ENCODE assay signal across 13 cellular contexts in the genomic region with DNA sequence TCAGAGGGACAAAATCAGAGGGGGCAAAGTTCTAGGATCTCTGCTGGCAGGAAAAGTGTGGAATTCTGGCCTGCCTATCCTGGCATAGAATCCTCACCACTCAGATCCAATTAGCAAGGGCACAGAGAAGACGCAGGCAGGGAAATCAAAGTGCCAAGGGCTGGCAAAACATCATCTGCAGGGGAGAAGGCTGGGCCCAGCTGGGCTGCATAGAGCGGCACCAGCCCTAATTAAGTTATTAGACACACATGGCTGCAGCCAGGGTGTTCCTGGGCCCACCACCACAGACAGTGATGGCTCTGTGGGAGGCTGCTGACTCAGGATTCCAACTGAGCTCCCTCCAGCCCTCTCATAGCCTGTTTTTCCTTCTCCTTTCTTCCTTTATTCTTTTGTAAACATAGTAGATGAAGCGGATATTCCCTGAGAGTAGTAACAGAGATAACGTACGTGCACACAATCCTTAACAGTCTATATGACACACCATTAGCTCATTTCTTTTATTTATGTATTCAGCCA.
DNase-seq lines count a peak whose midpoint lies in the region; ATAC-seq and TF ChIP-seq lines count a peak whose summit lies in the region.
"Had no signal": no experiment of that assay in that cellular context is flagged by ENCODE, and none has a peak within 500 bp of the region (broad histone marks: within the 10 kb centered on the region; RNA-seq: fewer than 3 reads in every experiment).

No MANE protein-coding gene starts in this region.

- CTCF ChIA-PET in A673 (lab: Charles Lee) = no interaction called here
- CTCF ChIA-PET in PC-3 (lab: Charles Lee) = no interaction called here

- H3K4me1 ChIP-seq in A673 (ENCODE audit: insufficient read depth, low read length, poor library complexity, severe bottlenecking) (peaks cover 20% of the 10 kb centered on the region), PC-3 (ENCODE audit: insufficient read depth, low read length) (no peaks in the 10 kb centered on the region)

- H4K20me1 ChIP-seq in PC-3 (ENCODE audit: low read length) = no peaks in the 10 kb centered on the region

- intact Hi-C loops in A673 (cut with micrococcal nuclease; ENCODE audit: unreplicated experiment) = no loop called here
- intact Hi-C loops in PC-3 (cut with micrococcal nuclease) = no loop called here

- peak; percentile 90 for DNase-seq in A673 (ENCODE audit: low spot score)
- DNase-seq in NCI-H1105 treated with DMSO at 0.1 percent for 48 hours (lab: John Stamatoyannopoulos, UW) = peak; percentile 61
- peak; percentile 78 for DNase-seq in WERI-Rb-1
- peak; percentile 32 for DNase-seq in left kidney (ENCODE audit: low read depth, low spot score)
- DNase-seq in Kasumi-1 (lab: John Stamatoyannopoulos, UW) = no peak
- DNase-seq in GM19238 (ENCODE audit: insufficient read length, low spot score) = no peak
- DNase-seq in PC-3 = no peak
- no peak for DNase-seq in activated gamma-delta T cell treated with Interleukin-2 at 50 U/mL for 16 hours
- DNase-seq: activated B cell treated with CpG ODN at 0.5 μM for 24 hours; activated CD8-positive, alpha-beta memory T cell treated with anti-CD3 and anti-CD28 coated beads, Interleukin-2, amount 10 ng/mL, durations not matched to agents 7 days and 5 days; mammary epithelial cell; T-helper 1 cell had no signal

- no peak overlapping the region for H3K4me2 ChIP-seq in PC-3 (ENCODE audit: low read length)

- H3K9me2 ChIP-seq in PC-3 (replicated peaks; ENCODE audit: low read length) = no peaks in the 10 kb centered on the region

- POLR2A ChIA-PET in A673 (lab: Charles Lee; ENCODE audit: low non-redundant PET) (interaction anchor here (0.6 kb wide), 1 partner anchor 10 kb away, joined by 3 read pairs; no protein-coding TSS in a partner anchor), PC-3 (lab: Charles Lee; ENCODE audit: unreplicated experiment) (no interaction called here)

- TF ChIP-seq CTCF in A673 (conservative IDR thresholded peaks at IDR 0.05; ENCODE audit: low read depth, low read length) = no peak
- TF ChIP-seq CTCF in WERI-Rb-1 (IDR thresholded peaks at IDR 0.05; ENCODE audit: low read depth, low read length) = no peak
- no peak for TF ChIP-seq CTCF in PC-3 (conservative IDR thresholded peaks at IDR 0.05; ENCODE audit: low read depth, low read length)

- H3K36me3 ChIP-seq in A673 (ENCODE audit: insufficient read depth, low read length, poor library complexity, severe bottlenecking) = no peaks in the 10 kb centered on the region
- peaks cover 13% of the 10 kb centered on the region; the same call in 1 of the 2 replicates for H3K36me3 ChIP-seq in WERI-Rb-1
- no peaks in the 10 kb centered on the region for H3K36me3 ChIP-seq in PC-3 (ENCODE audit: low read depth, low read length)

- no peaks in the 10 kb centered on the region for H3K79me2 ChIP-seq in PC-3 (ENCODE audit: low read length)

- H3K27me3 ChIP-seq in A673 (replicated peaks; ENCODE audit: insufficient read depth, low read depth, low read length, poor library complexity) (no peaks in the 10 kb centered on the region), WERI-Rb-1 (ENCODE audit: insufficient read depth, low read depth, severe bottlenecking) (no peaks in the 10 kb centered on the region), PC-3 (ENCODE audit: low read length) (no peaks in the 10 kb centered on the region)

- H3K9ac ChIP-seq in PC-3 (ENCODE audit: low read length) = no peak overlapping the region

- H3F3A ChIP-seq in PC-3 (ENCODE audit: low read length, unreplicated experiment) = no peaks in the 10 kb centered on the region

- H3K4me3 ChIP-seq in A673 (ENCODE audit: low read depth, low read length, poor library complexity, severe bottlenecking) (no peak overlapping the region), WERI-Rb-1 (ENCODE audit: low read depth, low read length) (no peak overlapping the region), PC-3 (ENCODE audit: low read length) (no peak overlapping the region)

- H3K9me3 ChIP-seq in A673 (ENCODE audit: low read depth, low read length, poor library complexity, severe bottlenecking) (no peaks in the 10 kb centered on the region), WERI-Rb-1 (ENCODE audit: severe bottlenecking) (peaks cover 9% of the 10 kb centered on the region), PC-3 (ENCODE audit: low read length) (no peaks in the 10 kb centered on the region)

- BruUV-seq in A673 (replicated peaks; lab: Mats Ljungman, UMichigan) (no TSS peak), PC-3 (replicated peaks; lab: Mats Ljungman, UMichigan) (no TSS peak)

- no peak for ATAC-seq in PC-3
- ATAC-seq: activated CD8-positive, alpha-beta memory T cell treated with anti-CD3 and anti-CD28 coated beads, Interleukin-2, amount 10 ng/mL, durations not matched to agents 7 days and 5 days; Panc1 had no signal

- H2AFZ ChIP-seq in PC-3 (ENCODE audit: low read length) = no peak overlapping the region

- H3K27ac ChIP-seq in A673 (ENCODE audit: low read depth, low read length, poor library complexity, severe bottlenecking) = no peak overlapping the region
- H3K27ac ChIP-seq in WERI-Rb-1 = 0 out of 2 replicates have a peak overlapping the region, but pooled peaks have one; percentile 9
- no peak overlapping the region for H3K27ac ChIP-seq in PC-3 (ENCODE audit: low read length)

Comparison
In these comparisons a context has a peak if more than half of its experiments do, and no peak if none do; other contexts are left out.
1. DNase-seq: peak in A673 (single experiment), NCI-H1105 treated with DMSO at 0.1 percent for 48 hours (single experiment), WERI-Rb-1 (single experiment) and left kidney (single experiment); none in Kasumi-1 (0 of 2), GM19238 (single experiment), PC-3 (single experiment) and activated gamma-delta T cell treated with Interleukin-2 at 50 U/mL for 16 hours (single experiment).